Comparison of ENCODE assay signal across 8 cellular contexts in the genomic region with DNA sequence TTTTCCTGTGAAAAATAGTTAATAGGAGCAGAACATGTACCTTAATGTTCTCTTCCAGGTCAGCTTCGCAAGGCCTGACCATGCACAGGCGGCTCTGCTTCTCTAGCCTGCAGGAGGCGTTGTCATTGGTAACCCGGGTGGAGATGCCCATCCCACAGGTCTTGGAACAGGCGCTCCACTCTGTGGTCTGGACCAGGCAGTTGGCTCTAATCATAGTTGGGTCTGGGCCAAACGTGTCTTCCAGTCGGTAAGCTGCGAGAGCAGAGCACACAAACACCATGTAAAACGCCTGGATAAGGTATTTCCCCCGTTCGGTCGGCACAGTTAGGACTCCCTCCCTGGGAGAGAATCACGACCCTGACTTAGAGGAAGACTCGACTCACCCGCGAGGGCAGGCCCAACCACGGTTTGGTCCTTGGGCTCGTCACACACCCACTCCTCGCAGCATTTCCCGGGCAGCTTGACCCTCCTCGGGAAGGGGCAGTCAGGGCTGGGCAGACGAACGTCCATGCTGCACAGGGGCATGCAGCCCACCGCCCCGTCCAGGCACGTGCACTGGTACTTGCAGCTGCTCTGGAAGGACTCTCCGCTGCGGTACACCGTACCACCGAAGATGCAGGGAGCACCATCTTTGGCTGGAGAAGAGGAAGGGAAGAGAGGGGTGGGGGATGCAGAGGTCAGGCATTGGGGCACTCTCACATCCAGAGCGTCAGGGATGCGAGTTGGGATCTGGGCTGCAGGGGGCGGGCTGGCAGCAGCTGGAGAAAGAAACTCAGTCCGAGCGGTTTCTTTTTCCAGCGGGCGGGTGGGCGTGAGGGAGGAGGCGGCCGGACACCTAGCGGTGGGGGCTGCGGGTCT. TPM values are rescaled to one million over a fixed set of nuclear protein-coding genes. Genes with fewer than 3 reads are reported as not detected.
DNase-seq lines count a peak whose midpoint lies in the region; ATAC-seq lines count a peak whose summit lies in the region.

No MANE protein-coding gene starts in this region.

- H3K9me3 ChIP-seq in BLaER1, result no peaks in the 10 kb centered on the region

- H3K36me3 ChIP-seq in BLaER1, result no peaks in the 10 kb centered on the region

- H3K9ac ChIP-seq in BLaER1, result peak overlapping the region; percentile 69

- H4K20me1 ChIP-seq in BLaER1, result no peaks in the 10 kb centered on the region

- intact Hi-C loops in Right ventricle myocardium superior (cut with DNase I), result no loop called here

- H3K27me3 ChIP-seq in BLaER1, result peaks cover 38% of the 10 kb centered on the region

- peak overlapping the region; percentile 91 for H3K4me2 ChIP-seq in BLaER1

- peak overlapping the region; percentile 81 for H3K4me3 ChIP-seq in BLaER1

- ATAC-seq in GM19023 (IDR thresholded peaks at IDR 0.05; ENCODE audit: unreplicated experiment) (peak; percentile 35), Right ventricle myocardium superior (ENCODE audit: poor library complexity) (peak; percentile 81), GM19467 (IDR thresholded peaks at IDR 0.05; ENCODE audit: unreplicated experiment) (no peak)

- DNase-seq in NCI-H524 (lab: John Stamatoyannopoulos, UW) (peak; percentile 72 to 85), amniotic epithelial cell (ENCODE audit: low read depth) (peak; percentile 97), Right ventricle myocardium superior (peak; percentile 80), occipital lobe (lab: John Stamatoyannopoulos, UW) (peak; percentile 30)
- no peak for DNase-seq in stimulated activated naive CD4-positive, alpha-beta T cell (lab: John Stamatoyannopoulos, UW)

- H3K27ac ChIP-seq in BLaER1, result 0 out of 2 replicates have a peak overlapping the region, but pooled peaks have one; percentile 47

- peaks cover 7% of the 10 kb centered on the region; the same call in 1 of the 2 replicates for H3K4me1 ChIP-seq in BLaER1

RNA-seq across cellular contexts. Expression of a gene that starts 1.0 kb away (rescaled TPM):
- total RNA-seq in Right ventricle myocardium superior (13.9 TPM), occipital lobe (6.9 TPM)

Comparison
In these comparisons a context has a peak if more than half of its experiments do, and no peak if none do; other contexts are left out.
1. DNase-seq: peak in NCI-H524 (2 of 2), amniotic epithelial cell (single experiment), Right ventricle myocardium superior (single experiment) and occipital lobe (single experiment); none in stimulated activated naive CD4-positive, alpha-beta T cell (0 of 6).